In the genomic region with DNA sequence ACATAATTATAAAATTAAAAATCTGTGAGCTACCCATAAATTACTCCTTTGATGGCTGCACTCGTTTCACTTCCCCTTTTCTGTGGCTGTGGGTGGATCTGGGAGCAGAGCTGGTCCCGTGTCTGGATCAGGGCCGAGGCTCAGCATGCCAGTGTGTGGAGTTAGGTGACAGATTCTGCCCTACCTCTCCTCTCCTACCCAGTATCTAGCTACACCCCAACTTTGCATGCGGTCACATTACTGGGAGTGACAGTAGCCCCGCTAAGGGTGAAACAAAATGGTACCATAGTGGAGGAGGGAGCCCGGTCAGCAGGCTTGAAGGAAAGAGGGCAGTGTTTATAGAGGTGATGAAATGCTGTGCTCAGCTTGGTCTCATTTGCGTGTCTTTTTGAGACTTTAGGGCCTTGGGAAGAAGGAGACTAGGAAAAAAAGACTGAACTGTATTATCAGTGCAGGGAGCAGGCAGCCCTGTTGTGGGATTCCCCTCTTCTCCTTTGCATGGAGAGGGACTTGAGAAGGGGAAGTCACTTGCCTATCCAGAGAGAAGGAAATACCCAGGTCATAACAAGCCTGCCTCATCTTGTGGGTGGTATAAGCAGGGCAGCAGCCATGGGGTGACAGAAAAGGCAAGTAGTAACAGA, we compare ENCODE assay signal across 9 cellular contexts. TPM values are rescaled to one million over a fixed set of nuclear protein-coding genes. Genes with fewer than 3 reads are reported as not detected.
DNase-seq lines count a peak whose midpoint lies in the region; ATAC-seq and TF ChIP-seq lines count a peak whose summit lies in the region.
"Had no signal": no experiment of that assay in that cellular context is flagged by ENCODE, and none has a peak within 500 bp of the region (broad histone marks: within the 10 kb centered on the region; RNA-seq: fewer than 3 reads in every experiment).

No MANE protein-coding gene starts in this region.

- peak; percentile 73 for ATAC-seq in GM18867 (IDR thresholded peaks at IDR 0.05; ENCODE audit: unreplicated experiment)
- peak; percentile 67 for ATAC-seq in HG02588 (IDR thresholded peaks at IDR 0.05; ENCODE audit: unreplicated experiment)
- ATAC-seq in omental fat pad (ENCODE audit: low FRiP score), result peak; percentile 17

- no peak overlapping the region for H3K4me3 ChIP-seq in NB4 (ENCODE audit: low read depth, low read length)
- H3K4me3 ChIP-seq: tibial nerve had no signal

- no peak for TF ChIP-seq POLR2A in NB4 (IDR thresholded peaks at IDR 0.05; ENCODE audit: extremely low read depth, insufficient read length)

- H3K27ac ChIP-seq in substantia nigra (ENCODE audit: low read depth, low read length, poor library complexity, severe bottlenecking) (no peak overlapping the region), caudate nucleus (ENCODE audit: low read depth, low read length) (no peak overlapping the region)

- TF ChIP-seq CTCF in NB4 (IDR thresholded peaks at IDR 0.05; ENCODE audit: low read depth, low read length) (no peak), omental fat pad (IDR thresholded peaks at IDR 0.05) (no peak)

- DNase-seq in NB4 (ENCODE audit: low read depth), result peak; percentile 40
- no peak for DNase-seq in omental fat pad (ENCODE audit: low spot score)
- DNase-seq in NCI-H526 (lab: John Stamatoyannopoulos, UW), result no peak
- no peak for DNase-seq in substantia nigra (lab: John Stamatoyannopoulos, UW)
- DNase-seq in dedifferentiated amniotic fluid mesenchymal stem cell (ENCODE audit: extremely low spot score), result no peak
- DNase-seq in caudate nucleus (lab: John Stamatoyannopoulos, UW), result no peak

RNA-seq across cellular contexts. Expression of gene ARHGAP10, which starts 48.4 kb away (rescaled TPM):
- 10 to 100 TPM; 48.7 to 96.2 (median 57.0) TPM for total RNA-seq in omental fat pad

Comparison
In these comparisons a context has a peak if more than half of its experiments do, and no peak if none do; other contexts are left out.
1. ATAC-seq: peak in every context shown above with its lines; median percentile 73 in GM18867; 67 in HG02588; 17 in omental fat pad.